Comparison of ENCODE assay signal across 22 cellular contexts in the genomic region with DNA sequence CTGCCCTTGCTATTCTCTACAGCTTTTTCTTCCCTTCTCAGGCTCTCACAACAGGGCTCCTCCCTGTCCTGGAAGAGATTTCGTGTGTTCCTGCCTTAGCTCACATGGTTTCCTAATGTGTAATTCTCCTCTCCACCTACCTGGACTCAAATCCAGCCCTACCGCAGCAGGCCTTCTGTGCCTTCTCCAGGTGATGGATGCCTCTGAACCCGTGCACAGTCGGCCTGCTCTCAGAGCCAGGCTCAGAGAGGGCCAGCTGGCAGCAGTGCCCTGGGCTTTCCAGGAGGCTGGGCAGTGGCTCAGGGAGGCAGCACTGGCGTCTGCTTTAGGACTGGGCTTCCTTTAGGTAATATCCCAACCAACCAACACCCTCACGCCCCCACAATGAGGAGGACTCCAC.
"Had no signal": no experiment of that assay in that cellular context is flagged by ENCODE, and none has a peak within 500 bp of the region (broad histone marks: within the 10 kb centered on the region; RNA-seq: fewer than 3 reads in every experiment).

No MANE protein-coding gene starts in this region.

- H3K4me2 ChIP-seq: KMS-11 had no signal

- H3K4me3 ChIP-seq: K562, SJSA1, SK-N-MC had no signal

- H3K27me3 ChIP-seq: SJSA1 had no signal

- DNase-seq: Kasumi-1, MM.1S, NCI-H1092 treated with DMSO at 0.1 percent for 48 hours, NCI-H1436, NCI-H187, NCI-H2029, NCI-H2081 treated with DMSO at 0.1 percent for 48 hours, NCI-H2171, NCI-H226, NCI-H446, NCI-H510A, NCI-H524 treated with DMSO at 0.1 percent for 48 hours, NCI-H69, NCI-H774, Right ventricle myocardium superior, RPMI8226, SIG-M5 had no signal

- H3K36me3 ChIP-seq: SJSA1 had no signal

- H3K9ac ChIP-seq: KMS-11 had no signal

- H3K27ac ChIP-seq: HL-60, KMS-11, SJSA1, SK-N-MC had no signal
